In the genomic region with DNA sequence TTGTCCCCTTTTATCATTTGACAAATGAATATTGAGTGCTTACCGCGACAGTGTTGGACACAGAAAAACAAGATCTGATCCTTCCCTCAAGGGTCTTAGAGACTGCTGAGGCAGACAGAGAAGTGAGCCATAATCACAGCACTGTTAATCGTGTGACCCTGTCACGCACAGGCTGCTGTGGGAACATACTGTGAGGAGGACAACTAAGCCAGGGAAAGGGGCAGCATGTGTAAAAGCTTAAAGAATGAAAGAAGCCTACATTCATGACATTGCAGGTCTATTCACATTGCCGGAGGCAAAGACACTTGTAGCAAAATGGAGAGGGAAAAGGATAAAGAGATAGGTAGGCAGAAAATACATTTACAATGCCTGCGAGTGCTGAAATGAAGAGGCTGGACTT, we compare ENCODE assay signal across 1 cellular context.
TF ChIP-seq lines count a peak whose summit lies in the region.

No MANE protein-coding gene starts in this region.

TF ChIP-seq in WTC11, 78 proteins besides CTCF, POLR2A, EP300 and RAD21 (continued from another document):
- no peak for TF ChIP-seq ZNF423 (CRISPR knock-in tag; IDR thresholded peaks at IDR 0.05)
- no peak for TF ChIP-seq ZNF281 (CRISPR knock-in tag; IDR thresholded peaks at IDR 0.05)
- TF ChIP-seq, protein P1, sequence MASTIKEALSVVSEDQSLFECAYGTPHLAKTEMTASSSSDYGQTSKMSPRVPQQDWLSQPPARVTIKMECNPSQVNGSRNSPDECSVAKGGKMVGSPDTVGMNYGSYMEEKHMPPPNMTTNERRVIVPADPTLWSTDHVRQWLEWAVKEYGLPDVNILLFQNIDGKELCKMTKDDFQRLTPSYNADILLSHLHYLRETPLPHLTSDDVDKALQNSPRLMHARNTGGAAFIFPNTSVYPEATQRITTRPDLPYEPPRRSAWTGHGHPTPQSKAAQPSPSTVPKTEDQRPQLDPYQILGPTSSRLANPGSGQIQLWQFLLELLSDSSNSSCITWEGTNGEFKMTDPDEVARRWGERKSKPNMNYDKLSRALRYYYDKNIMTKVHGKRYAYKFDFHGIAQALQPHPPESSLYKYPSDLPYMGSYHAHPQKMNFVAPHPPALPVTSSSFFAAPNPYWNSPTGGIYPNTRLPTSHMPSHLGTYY (CRISPR knock-in tag; IDR thresholded peaks at IDR 0.05), result no peak
- TF ChIP-seq, protein P2, sequence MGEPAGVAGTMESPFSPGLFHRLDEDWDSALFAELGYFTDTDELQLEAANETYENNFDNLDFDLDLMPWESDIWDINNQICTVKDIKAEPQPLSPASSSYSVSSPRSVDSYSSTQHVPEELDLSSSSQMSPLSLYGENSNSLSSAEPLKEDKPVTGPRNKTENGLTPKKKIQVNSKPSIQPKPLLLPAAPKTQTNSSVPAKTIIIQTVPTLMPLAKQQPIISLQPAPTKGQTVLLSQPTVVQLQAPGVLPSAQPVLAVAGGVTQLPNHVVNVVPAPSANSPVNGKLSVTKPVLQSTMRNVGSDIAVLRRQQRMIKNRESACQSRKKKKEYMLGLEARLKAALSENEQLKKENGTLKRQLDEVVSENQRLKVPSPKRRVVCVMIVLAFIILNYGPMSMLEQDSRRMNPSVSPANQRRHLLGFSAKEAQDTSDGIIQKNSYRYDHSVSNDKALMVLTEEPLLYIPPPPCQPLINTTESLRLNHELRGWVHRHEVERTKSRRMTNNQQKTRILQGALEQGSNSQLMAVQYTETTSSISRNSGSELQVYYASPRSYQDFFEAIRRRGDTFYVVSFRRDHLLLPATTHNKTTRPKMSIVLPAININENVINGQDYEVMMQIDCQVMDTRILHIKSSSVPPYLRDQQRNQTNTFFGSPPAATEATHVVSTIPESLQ (CRISPR knock-in tag; IDR thresholded peaks at IDR 0.05), result no peak
- no peak for TF ChIP-seq GTF2I (CRISPR knock-in tag; conservative IDR thresholded peaks at IDR 0.05)
- TF ChIP-seq ZNF416 (CRISPR knock-in tag; IDR thresholded peaks at IDR 0.05), result no peak
TF ChIP-seq in WTC11: peak in this region for 0.
